Comparison of ENCODE assay signal across 8 cellular contexts in genomic region chr1:27634982-27635362, GRCh38. TPM values are rescaled to one million over a fixed set of nuclear protein-coding genes. Genes with fewer than 3 reads are reported as not detected.
A peak's percentile ranks its signal among the peaks of the same experiment; 100 is the strongest.
DNase-seq lines count a peak whose midpoint lies in the region; ATAC-seq and TF ChIP-seq lines count a peak whose summit lies in the region.

TSS of gene FGR (minus strand) at chr1:27635185. CDS start at chr1:27623916, 11,269 bp downstream.

- H3K4me1 ChIP-seq in colonic mucosa = no peaks in the 10 kb centered on the region
- H3K4me1 ChIP-seq in mesenchymal stem cell (ENCODE audit: control insufficient read depth, insufficient read depth, low read depth, low read length) = peaks cover 7% of the 10 kb centered on the region
- H3K4me1 ChIP-seq in transverse colon = peaks cover 0 to 31% (median 19%) of the 10 kb centered on the region in 4 donors

- H3K27me3 Mint-ChIP-seq in activated CD4-positive, alpha-beta T cell treated with anti-CD3 and anti-CD28 coated beads, Interleukin-2, amount 10 ng/mL, durations not matched to agents 7 days and 5 days = peaks cover 3% of the 10 kb centered on the region

- H2AK5ac ChIP-seq in mesenchymal stem cell (ENCODE audit: low read length, severe bottlenecking) = no peak within 1 kb of the TSS

- H3K4me2 ChIP-seq in mesenchymal stem cell (ENCODE audit: low read length, poor library complexity, severe bottlenecking) = peak within 1 kb of the TSS; percentile 75

- H3K4ac ChIP-seq in mesenchymal stem cell (ENCODE audit: low read depth in 1 of 2, low read length in 2 of 2) = peak within 1 kb of the TSS; percentile 24 to 84

- POLR2A ChIA-PET in activated CD4-positive, alpha-beta T cell treated with anti-CD3 and anti-CD28 coated beads, Interleukin-2, amount 10 ng/mL, durations not matched to agents 7 days and 5 days (lab: Charles Lee) = no interaction called here

- H3K4me3 ChIP-seq in colonic mucosa (peak within 1 kb of the TSS; percentile 34), mesenchymal stem cell (ENCODE audit: insufficient read depth in 1 of 2, low read depth in 1 of 2, low read length in 2 of 2) (peak within 1 kb of the TSS; percentile 37 to 67), transverse colon (peak within 1 kb of the TSS; percentile 4 to 51 (median 30))

- H3K27ac Mint-ChIP-seq in activated CD4-positive, alpha-beta T cell treated with anti-CD3 and anti-CD28 coated beads, Interleukin-2, amount 10 ng/mL, durations not matched to agents 7 days and 5 days = peak within 1 kb of the TSS; percentile 87

- H3K36me3 Mint-ChIP-seq in activated CD4-positive, alpha-beta T cell treated with anti-CD3 and anti-CD28 coated beads, Interleukin-2, amount 10 ng/mL, durations not matched to agents 7 days and 5 days (ENCODE audit: low read depth) = no peaks in the 10 kb centered on the region

- WGBS in mesenchymal stem cell = 50% methylated on average over 18 of the region's 28 CpGs
- 47% methylated on average over 16 of the region's 28 CpGs; no CpG with 5 or more reads in 1 of the 2 donors for WGBS in transverse colon (ENCODE audit: low coverage in 1 of 2), 2 donors

- H3K27me3 ChIP-seq in colonic mucosa (peaks cover 23% of the 10 kb centered on the region), mesenchymal stem cell (ENCODE audit: control insufficient read depth in 1 of 2, insufficient read depth in 1 of 2, low read length in 2 of 2) (peaks cover 13 to 33% of the 10 kb centered on the region in 2 experiments), transverse colon (peaks cover 31% of the 10 kb centered on the region)

- H3K9ac ChIP-seq in colonic mucosa (ENCODE audit: low read depth in 2 of 2, low read length in 2 of 2) (peak within 1 kb of the TSS; percentile 58 to 76), mesenchymal stem cell (ENCODE audit: low read length) (peak within 1 kb of the TSS; percentile 73)

- peak within 1 kb of the TSS; percentile 55 for H2BK120ac ChIP-seq in mesenchymal stem cell (ENCODE audit: low read depth, low read length)

- peaks cover 68% of the 10 kb centered on the region for H3K4me1 Mint-ChIP-seq in activated CD4-positive, alpha-beta T cell treated with anti-CD3 and anti-CD28 coated beads, Interleukin-2, amount 10 ng/mL, durations not matched to agents 7 days and 5 days

- in situ Hi-C loops in transverse colon (cut with MboI; ENCODE audit: low pct_ligation_motif_present in 1 of 4, low pct_unique_long_range_greater_than_20kb in 1 of 4, low sequenced_read_pairs in 3 of 4) = no loop called here

- no peak for ATAC-seq in HG02885 (IDR thresholded peaks at IDR 0.05; ENCODE audit: poor library complexity, unreplicated experiment)

- TF ChIP-seq POLR2A in transverse colon (IDR thresholded peaks at IDR 0.05) = no peak

- TF ChIP-seq CTCF in colonic mucosa (IDR thresholded peaks at IDR 0.05) = no peak
- TF ChIP-seq CTCF in transverse colon (IDR thresholded peaks at IDR 0.05) = no peak

- no peaks in the 10 kb centered on the region for H3K79me1 ChIP-seq in mesenchymal stem cell (replicated peaks; ENCODE audit: low read length, poor library complexity, severe bottlenecking)

- DNase-seq in activated CD4-positive, alpha-beta T cell treated with anti-CD3 and anti-CD28 coated beads, Interleukin-2, amount 10 ng/mL, durations not matched to agents 7 days and 5 days = no peak
- DNase-seq in activated CD4-positive, alpha-beta T cell treated with anti-CD3 and anti-CD28 coated beads, Interleukin-2, amount 50 U/mL, for 1 hour = no peak
- DNase-seq in colonic mucosa (no peak), mesenchymal stem cell (no peak), transverse colon (no peak), dermis blood vessel endothelial cell (no peak), 8988T (no peak)

- no peak within 1 kb of the TSS for H2AFZ ChIP-seq in mesenchymal stem cell (ENCODE audit: low read depth, low read length)

- H3K36me3 ChIP-seq in colonic mucosa = no peaks in the 10 kb centered on the region
- no peaks in the 10 kb centered on the region for H3K36me3 ChIP-seq in mesenchymal stem cell (ENCODE audit: control insufficient read depth in 1 of 2, insufficient read depth in 2 of 2, low read depth in 1 of 2, low read length in 2 of 2)
- no peaks in the 10 kb centered on the region for H3K36me3 ChIP-seq in transverse colon

- no peak within 1 kb of the TSS for H3K14ac ChIP-seq in mesenchymal stem cell (ENCODE audit: low read length in 2 of 2)

- intact Hi-C loops in colonic mucosa (cut with DNase I) (no loop called here), transverse colon (cut with DNase I; ENCODE audit: low total_unique reads) (no loop called here)

- TF ChIP-seq EP300 in transverse colon (IDR thresholded peaks at IDR 0.05; ENCODE audit: low read depth) = no peak

- no peaks in the 10 kb centered on the region for H3K9me3 Mint-ChIP-seq in activated CD4-positive, alpha-beta T cell treated with anti-CD3 and anti-CD28 coated beads, Interleukin-2, amount 10 ng/mL, durations not matched to agents 7 days and 5 days

- H2BK5ac ChIP-seq in mesenchymal stem cell (ENCODE audit: low read depth, low read length, poor library complexity, severe bottlenecking) = no peak within 1 kb of the TSS

- peak within 1 kb of the TSS; percentile 93 for H4K8ac ChIP-seq in mesenchymal stem cell (ENCODE audit: low read length)

- H2BK15ac ChIP-seq in mesenchymal stem cell (ENCODE audit: low read depth, poor library complexity, severe bottlenecking) = peak within 1 kb of the TSS; percentile 94

- H3K23ac ChIP-seq in mesenchymal stem cell (ENCODE audit: low read length in 2 of 2) = peak within 1 kb of the TSS in 1 of 2 experiments; percentile 14

- H3K9me3 ChIP-seq in colonic mucosa (no peaks in the 10 kb centered on the region), mesenchymal stem cell (ENCODE audit: control insufficient read depth, low read length) (no peaks in the 10 kb centered on the region), transverse colon (no peaks in the 10 kb centered on the region)

- H2BK12ac ChIP-seq in mesenchymal stem cell (ENCODE audit: low read length in 2 of 2) = peak within 1 kb of the TSS in 1 of 2 experiments; percentile 64

- CTCF ChIA-PET in activated CD4-positive, alpha-beta T cell treated with anti-CD3 and anti-CD28 coated beads, Interleukin-2, amount 10 ng/mL, durations not matched to agents 7 days and 5 days (lab: Charles Lee) = no interaction called here

- peak within 1 kb of the TSS; percentile 13 to 85 for H3K18ac ChIP-seq in mesenchymal stem cell (ENCODE audit: low read depth in 1 of 2, low read length in 2 of 2)

- H3K4me3 Mint-ChIP-seq in activated CD4-positive, alpha-beta T cell treated with anti-CD3 and anti-CD28 coated beads, Interleukin-2, amount 10 ng/mL, durations not matched to agents 7 days and 5 days = peak within 1 kb of the TSS; percentile 44

- peak within 1 kb of the TSS; percentile 73 for H4K91ac ChIP-seq in mesenchymal stem cell (ENCODE audit: low read length)

- H3K27ac ChIP-seq in colonic mucosa = peak within 1 kb of the TSS; percentile 23
- no peak within 1 kb of the TSS for H3K27ac ChIP-seq in mesenchymal stem cell (ENCODE audit: low read length, poor library complexity, severe bottlenecking)
- peak within 1 kb of the TSS; percentile 35 to 69 (median 60) for H3K27ac ChIP-seq in transverse colon

RNA-seq across cellular contexts. Expression of gene FGR, which starts in this region (rescaled TPM):
- not detected for total RNA-seq in activated CD4-positive, alpha-beta T cell treated with anti-CD3 and anti-CD28 coated beads, Interleukin-2, amount 10 ng/mL, durations not matched to agents 7 days and 5 days
- 1 to 10 TPM; 1.4 to 2.0 TPM for total RNA-seq in colonic mucosa
- 0.04 TPM for polyA plus RNA-seq in mesenchymal stem cell (2013, experiment 1 of 2)
- polyA plus RNA-seq in mesenchymal stem cell (2013, experiment 2 of 2) = 0.03 TPM
- total RNA-seq in transverse colon = 1 to 10 TPM; 2.2 to 8.8 (median 5.8) TPM
- total RNA-seq in dermis blood vessel endothelial cell = 0.74 and 1.2 TPM in 2 replicates
